Comparison of ENCODE assay signal across 13 cellular contexts in genomic region chr4:71558248-71558647, GRCh38.
DNase-seq lines count a peak whose midpoint lies in the region; ATAC-seq and TF ChIP-seq lines count a peak whose summit lies in the region.
"Had no signal": no experiment of that assay in that cellular context is flagged by ENCODE, and none has a peak within 500 bp of the region (broad histone marks: within the 10 kb centered on the region; RNA-seq: fewer than 3 reads in every experiment).

No MANE protein-coding gene starts in this region.

- H3K4me3 ChIP-seq in WERI-Rb-1 (ENCODE audit: low read depth, low read length) = no peak overlapping the region
- H3K4me3 ChIP-seq: cardiac muscle cell had no signal

- no peak for TF ChIP-seq CTCF in WERI-Rb-1 (IDR thresholded peaks at IDR 0.05; ENCODE audit: low read depth, low read length)

- no peaks in the 10 kb centered on the region for H3K36me3 ChIP-seq in WERI-Rb-1
- H3K36me3 ChIP-seq: cardiac muscle cell had no signal

- DNase-seq in NCI-H226 (peak; percentile 63), WERI-Rb-1 (no peak), GDM1 (lab: John Stamatoyannopoulos, UW) (no peak), NCI-H1417 (lab: John Stamatoyannopoulos, UW) (no peak), GOT3 (lab: John Stamatoyannopoulos, UW) (no peak)
- DNase-seq: activated B cell treated with CpG ODN at 0.5 μM for 24 hours; activated effector memory CD4-positive, alpha-beta T cell treated with anti-CD3 and anti-CD28 coated beads, Interleukin-2, amount 50 U/mL, for 16 hours; SHP77 treated with DMSO at 0.1 percent for 48 hours had no signal

- no peaks in the 10 kb centered on the region for H3K9me3 ChIP-seq in WERI-Rb-1 (ENCODE audit: severe bottlenecking)

- no peak overlapping the region for H3K27ac ChIP-seq in WERI-Rb-1
- H3K27ac ChIP-seq: C4-2B, cardiac muscle cell had no signal

- no peaks in the 10 kb centered on the region for H3K27me3 ChIP-seq in WERI-Rb-1 (ENCODE audit: insufficient read depth, low read depth, severe bottlenecking)
- H3K27me3 ChIP-seq: cardiac muscle cell had no signal

- ATAC-seq in GM18858 (IDR thresholded peaks at IDR 0.05; ENCODE audit: unreplicated experiment) (peak; percentile 92), GM21381 (IDR thresholded peaks at IDR 0.05; ENCODE audit: unreplicated experiment) (peak; percentile 77), HG02973 (IDR thresholded peaks at IDR 0.05; ENCODE audit: unreplicated experiment) (peak; percentile 89)
